9 cellular contexts compared by ENCODE assay signal in genomic region chr17:42512733-42513251, GRCh38. TPM values are rescaled to one million over a fixed set of nuclear protein-coding genes. Genes with fewer than 3 reads are reported as not detected.
DNase-seq lines count a peak whose midpoint lies in the region; ATAC-seq and TF ChIP-seq lines count a peak whose summit lies in the region.
"Had no signal": no experiment of that assay in that cellular context is flagged by ENCODE, and none has a peak within 500 bp of the region (broad histone marks: within the 10 kb centered on the region; RNA-seq: fewer than 3 reads in every experiment).

No MANE protein-coding gene starts in this region.

- H3K9ac ChIP-seq in iPS-15b (ENCODE audit: low read depth, low read length): peak overlapping the region; percentile 24

- WGBS in testis, 2 donors: 53 to 58% methylated on average over 6 of the region's 6 CpGs

- H3K27me3 ChIP-seq in iPS-15b (ENCODE audit: control insufficient read depth, insufficient read depth, low read length) (no peaks in the 10 kb centered on the region), testis (no peaks in the 10 kb centered on the region)

- peaks cover 33% of the 10 kb centered on the region for H3K36me3 ChIP-seq in iPS-15b (ENCODE audit: control insufficient read depth, insufficient read depth, low read length)
- H3K36me3 ChIP-seq in testis (ENCODE audit: low read depth, missing control alignments): no peaks in the 10 kb centered on the region

- H3K4me3 ChIP-seq in iPS-15b (ENCODE audit: low read depth, low read length) (no peak overlapping the region), testis (no peak overlapping the region)

- H3K4me1 ChIP-seq in iPS-15b (ENCODE audit: control insufficient read depth, insufficient read depth, low read length) (no peaks in the 10 kb centered on the region), testis (peaks cover 54% of the 10 kb centered on the region)

- no peak for TF ChIP-seq POLR2A in testis (IDR thresholded peaks at IDR 0.05)

- H3K9me3 ChIP-seq in iPS-15b (ENCODE audit: control insufficient read depth, insufficient read depth, low read length) (no peaks in the 10 kb centered on the region), testis (no peaks in the 10 kb centered on the region)

- H3K27ac ChIP-seq in testis: peak overlapping the region; percentile 76 to 93

- TF ChIP-seq CTCF in testis (IDR thresholded peaks at IDR 0.05): no peak

- ATAC-seq in HG02885 (IDR thresholded peaks at IDR 0.05; ENCODE audit: poor library complexity, unreplicated experiment) (peak; percentile 39), HG02970 (IDR thresholded peaks at IDR 0.05; ENCODE audit: low FRiP score, unreplicated experiment) (no peak), HG03342 (IDR thresholded peaks at IDR 0.05; ENCODE audit: unreplicated experiment) (no peak)

- intact Hi-C loops in testis (cut with DNase I; ENCODE audit: low total_unique reads): no loop called here

- DNase-seq in testis: no peak
- no peak for DNase-seq in HT-29 (ENCODE audit: low spot score)
- DNase-seq: DMS153, Kasumi-1, NCI-H510A treated with DMSO at 0.1 percent for 48 hours had no signal

RNA-seq across cellular contexts. Expression of gene NAGLU, which starts 23.2 kb away (rescaled TPM):
- total RNA-seq in testis: 10 to 100 TPM; 37.6 to 40.6 TPM
- 18.9 TPM for polyA plus RNA-seq in testis (ENCODE audit: insufficient read depth, low read depth, low replicate concordance)
- 54.9 and 65.5 TPM in 2 replicates for total RNA-seq in HT-29 (2014; rRNA removed; shearing (Covaris generic))

RNA-seq across cellular contexts. Expression of gene HSD17B1, which starts 39.9 kb away (rescaled TPM):
- total RNA-seq in testis: 10 to 100 TPM; 13.8 to 14.4 TPM
- polyA plus RNA-seq in testis (ENCODE audit: insufficient read depth, low read depth, low replicate concordance): 7.1 TPM
- total RNA-seq in HT-29 (2014; rRNA removed; shearing (Covaris generic)): 0.91 and 1.7 TPM in 2 replicates

RNA-seq across cellular contexts. Expression of gene COASY, which starts 49.2 kb away (rescaled TPM):
- 10 to 100 TPM; 52.8 to 68.5 TPM for total RNA-seq in testis
- polyA plus RNA-seq in testis (ENCODE audit: insufficient read depth, low read depth, low replicate concordance): 103 TPM
- total RNA-seq in HT-29 (2014; rRNA removed; shearing (Covaris generic)): 82.1 and 103 TPM in 2 replicates

RNA-seq across cellular contexts. Expression of gene MLX, which starts 54.1 kb away (rescaled TPM):
- total RNA-seq in testis: 10 to 100 TPM; 27.6 to 38.6 TPM
- polyA plus RNA-seq in testis (ENCODE audit: insufficient read depth, low read depth, low replicate concordance): 26.7 TPM
- 55.9 and 63.1 TPM in 2 replicates for total RNA-seq in HT-29 (2014; rRNA removed; shearing (Covaris generic))

RNA-seq across cellular contexts. Expression of gene ATP6V0A1, which starts 54.1 kb away (rescaled TPM):
- 100 to 1,000 TPM; 131 to 143 TPM for total RNA-seq in testis
- 89.9 TPM for polyA plus RNA-seq in testis (ENCODE audit: insufficient read depth, low read depth, low replicate concordance)
- 35.0 and 38.4 TPM in 2 replicates for total RNA-seq in HT-29 (2014; rRNA removed; shearing (Covaris generic))
